ENCODE assay signal across 1 cellular context in genomic region chr10:100370976-100371706, GRCh38.
TF ChIP-seq lines count a peak whose summit lies in the region.

No MANE protein-coding gene starts in this region.

TF ChIP-seq in HepG2, 621 proteins besides CTCF, POLR2A, EP300 and RAD21 (continued from another document and continues in another):
- TF ChIP-seq, protein P1, sequence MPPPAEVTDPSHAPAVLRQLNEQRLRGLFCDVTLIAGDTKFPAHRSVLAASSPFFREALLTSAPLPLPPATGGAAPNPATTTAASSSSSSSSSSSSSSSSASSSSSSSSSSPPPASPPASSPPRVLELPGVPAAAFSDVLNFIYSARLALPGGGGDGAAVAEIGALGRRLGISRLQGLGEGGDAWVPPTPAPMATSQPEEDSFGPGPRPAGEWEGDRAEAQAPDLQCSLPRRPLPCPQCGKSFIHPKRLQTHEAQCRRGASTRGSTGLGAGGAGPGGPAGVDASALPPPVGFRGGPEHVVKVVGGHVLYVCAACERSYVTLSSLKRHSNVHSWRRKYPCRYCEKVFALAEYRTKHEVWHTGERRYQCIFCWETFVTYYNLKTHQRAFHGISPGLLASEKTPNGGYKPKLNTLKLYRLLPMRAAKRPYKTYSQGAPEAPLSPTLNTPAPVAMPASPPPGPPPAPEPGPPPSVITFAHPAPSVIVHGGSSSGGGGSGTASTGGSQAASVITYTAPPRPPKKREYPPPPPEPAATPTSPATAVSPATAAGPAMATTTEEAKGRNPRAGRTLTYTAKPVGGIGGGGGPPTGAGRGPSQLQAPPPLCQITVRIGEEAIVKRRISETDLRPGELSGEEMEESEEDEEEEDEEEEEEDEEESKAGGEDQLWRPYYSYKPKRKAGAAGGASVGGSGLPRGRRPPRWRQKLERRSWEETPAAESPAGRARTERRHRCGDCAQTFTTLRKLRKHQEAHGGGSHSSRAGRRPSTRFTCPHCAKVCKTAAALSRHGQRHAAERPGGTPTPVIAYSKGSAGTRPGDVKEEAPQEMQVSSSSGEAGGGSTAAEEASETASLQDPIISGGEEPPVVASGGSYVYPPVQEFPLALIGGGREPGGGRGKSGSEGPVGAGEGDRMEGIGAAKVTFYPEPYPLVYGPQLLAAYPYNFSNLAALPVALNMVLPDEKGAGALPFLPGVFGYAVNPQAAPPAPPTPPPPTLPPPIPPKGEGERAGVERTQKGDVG (CRISPR knock-in tag; IDR thresholded peaks at IDR 0.05; ENCODE audit: borderline replicate concordance), result no peak
- TF ChIP-seq ARHGAP35 (CRISPR knock-in tag; IDR thresholded peaks at IDR 0.05; ENCODE audit: borderline replicate concordance), result no peak
- TF ChIP-seq, protein P2, sequence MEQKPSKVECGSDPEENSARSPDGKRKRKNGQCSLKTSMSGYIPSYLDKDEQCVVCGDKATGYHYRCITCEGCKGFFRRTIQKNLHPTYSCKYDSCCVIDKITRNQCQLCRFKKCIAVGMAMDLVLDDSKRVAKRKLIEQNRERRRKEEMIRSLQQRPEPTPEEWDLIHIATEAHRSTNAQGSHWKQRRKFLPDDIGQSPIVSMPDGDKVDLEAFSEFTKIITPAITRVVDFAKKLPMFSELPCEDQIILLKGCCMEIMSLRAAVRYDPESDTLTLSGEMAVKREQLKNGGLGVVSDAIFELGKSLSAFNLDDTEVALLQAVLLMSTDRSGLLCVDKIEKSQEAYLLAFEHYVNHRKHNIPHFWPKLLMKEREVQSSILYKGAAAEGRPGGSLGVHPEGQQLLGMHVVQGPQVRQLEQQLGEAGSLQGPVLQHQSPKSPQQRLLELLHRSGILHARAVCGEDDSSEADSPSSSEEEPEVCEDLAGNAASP (CRISPR knock-in tag; IDR thresholded peaks at IDR 0.05; ENCODE audit: borderline replicate concordance), result peak; percentile 66; the same call in 1 of the 2 replicates
- no peak for TF ChIP-seq FOXM1 (CRISPR knock-in tag; IDR thresholded peaks at IDR 0.05)
- TF ChIP-seq RARG (CRISPR knock-in tag; IDR thresholded peaks at IDR 0.05; ENCODE audit: low read depth), result no peak
- TF ChIP-seq ZNF768 (CRISPR knock-in tag; IDR thresholded peaks at IDR 0.05), result peak; percentile 59
- TF ChIP-seq ATF2 (CRISPR knock-in tag; IDR thresholded peaks at IDR 0.05), result peak; percentile 72; the same call in 1 of the 2 replicates
- peak; percentile 81 for TF ChIP-seq GATAD2A (CRISPR knock-in tag; IDR thresholded peaks at IDR 0.05)
- peak; percentile 35; the same call in 1 of the 2 replicates for TF ChIP-seq ESRRA (CRISPR knock-in tag; IDR thresholded peaks at IDR 0.05; ENCODE audit: low read depth)
- no peak for TF ChIP-seq RFX3 (CRISPR knock-in tag; IDR thresholded peaks at IDR 0.05)
- peak; percentile 67; the same call in 1 of the 2 replicates for TF ChIP-seq ZNF788 (CRISPR knock-in tag; IDR thresholded peaks at IDR 0.05; ENCODE audit: borderline replicate concordance)
- TF ChIP-seq ZNF501 (CRISPR knock-in tag; IDR thresholded peaks at IDR 0.05), result peak; percentile 88
- no peak for TF ChIP-seq DMAP1 (CRISPR knock-in tag; IDR thresholded peaks at IDR 0.05)
- TF ChIP-seq, protein P3, sequence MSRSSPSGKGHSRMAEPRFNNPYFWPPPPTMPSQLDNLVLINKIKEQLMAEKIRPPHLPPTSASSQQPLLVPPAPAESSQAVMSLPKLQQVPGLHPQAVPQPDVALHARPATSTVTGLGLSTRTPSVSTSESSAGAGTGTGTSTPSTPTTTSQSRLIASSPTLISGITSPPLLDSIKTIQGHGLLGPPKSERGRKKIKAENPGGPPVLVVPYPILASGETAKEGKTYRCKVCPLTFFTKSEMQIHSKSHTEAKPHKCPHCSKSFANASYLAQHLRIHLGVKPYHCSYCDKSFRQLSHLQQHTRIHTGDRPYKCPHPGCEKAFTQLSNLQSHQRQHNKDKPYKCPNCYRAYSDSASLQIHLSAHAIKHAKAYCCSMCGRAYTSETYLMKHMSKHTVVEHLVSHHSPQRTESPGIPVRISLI (CRISPR knock-in tag; IDR thresholded peaks at IDR 0.05; ENCODE audit: borderline replicate concordance), result no peak; the same call in 1 of the 2 replicates
- TF ChIP-seq RELA (CRISPR knock-in tag; IDR thresholded peaks at IDR 0.05), result 0 out of 2 replicates have a peak, but pooled peaks have one; percentile 39
- TF ChIP-seq, protein P4, sequence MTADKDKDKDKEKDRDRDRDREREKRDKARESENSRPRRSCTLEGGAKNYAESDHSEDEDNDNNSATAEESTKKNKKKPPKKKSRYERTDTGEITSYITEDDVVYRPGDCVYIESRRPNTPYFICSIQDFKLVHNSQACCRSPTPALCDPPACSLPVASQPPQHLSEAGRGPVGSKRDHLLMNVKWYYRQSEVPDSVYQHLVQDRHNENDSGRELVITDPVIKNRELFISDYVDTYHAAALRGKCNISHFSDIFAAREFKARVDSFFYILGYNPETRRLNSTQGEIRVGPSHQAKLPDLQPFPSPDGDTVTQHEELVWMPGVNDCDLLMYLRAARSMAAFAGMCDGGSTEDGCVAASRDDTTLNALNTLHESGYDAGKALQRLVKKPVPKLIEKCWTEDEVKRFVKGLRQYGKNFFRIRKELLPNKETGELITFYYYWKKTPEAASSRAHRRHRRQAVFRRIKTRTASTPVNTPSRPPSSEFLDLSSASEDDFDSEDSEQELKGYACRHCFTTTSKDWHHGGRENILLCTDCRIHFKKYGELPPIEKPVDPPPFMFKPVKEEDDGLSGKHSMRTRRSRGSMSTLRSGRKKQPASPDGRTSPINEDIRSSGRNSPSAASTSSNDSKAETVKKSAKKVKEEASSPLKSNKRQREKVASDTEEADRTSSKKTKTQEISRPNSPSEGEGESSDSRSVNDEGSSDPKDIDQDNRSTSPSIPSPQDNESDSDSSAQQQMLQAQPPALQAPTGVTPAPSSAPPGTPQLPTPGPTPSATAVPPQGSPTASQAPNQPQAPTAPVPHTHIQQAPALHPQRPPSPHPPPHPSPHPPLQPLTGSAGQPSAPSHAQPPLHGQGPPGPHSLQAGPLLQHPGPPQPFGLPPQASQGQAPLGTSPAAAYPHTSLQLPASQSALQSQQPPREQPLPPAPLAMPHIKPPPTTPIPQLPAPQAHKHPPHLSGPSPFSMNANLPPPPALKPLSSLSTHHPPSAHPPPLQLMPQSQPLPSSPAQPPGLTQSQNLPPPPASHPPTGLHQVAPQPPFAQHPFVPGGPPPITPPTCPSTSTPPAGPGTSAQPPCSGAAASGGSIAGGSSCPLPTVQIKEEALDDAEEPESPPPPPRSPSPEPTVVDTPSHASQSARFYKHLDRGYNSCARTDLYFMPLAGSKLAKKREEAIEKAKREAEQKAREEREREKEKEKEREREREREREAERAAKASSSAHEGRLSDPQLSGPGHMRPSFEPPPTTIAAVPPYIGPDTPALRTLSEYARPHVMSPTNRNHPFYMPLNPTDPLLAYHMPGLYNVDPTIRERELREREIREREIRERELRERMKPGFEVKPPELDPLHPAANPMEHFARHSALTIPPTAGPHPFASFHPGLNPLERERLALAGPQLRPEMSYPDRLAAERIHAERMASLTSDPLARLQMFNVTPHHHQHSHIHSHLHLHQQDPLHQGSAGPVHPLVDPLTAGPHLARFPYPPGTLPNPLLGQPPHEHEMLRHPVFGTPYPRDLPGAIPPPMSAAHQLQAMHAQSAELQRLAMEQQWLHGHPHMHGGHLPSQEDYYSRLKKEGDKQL (CRISPR knock-in tag; IDR thresholded peaks at IDR 0.05; ENCODE audit: low read depth), result peak; percentile 51; the same call in 1 of the 2 replicates
- TF ChIP-seq, protein P5, sequence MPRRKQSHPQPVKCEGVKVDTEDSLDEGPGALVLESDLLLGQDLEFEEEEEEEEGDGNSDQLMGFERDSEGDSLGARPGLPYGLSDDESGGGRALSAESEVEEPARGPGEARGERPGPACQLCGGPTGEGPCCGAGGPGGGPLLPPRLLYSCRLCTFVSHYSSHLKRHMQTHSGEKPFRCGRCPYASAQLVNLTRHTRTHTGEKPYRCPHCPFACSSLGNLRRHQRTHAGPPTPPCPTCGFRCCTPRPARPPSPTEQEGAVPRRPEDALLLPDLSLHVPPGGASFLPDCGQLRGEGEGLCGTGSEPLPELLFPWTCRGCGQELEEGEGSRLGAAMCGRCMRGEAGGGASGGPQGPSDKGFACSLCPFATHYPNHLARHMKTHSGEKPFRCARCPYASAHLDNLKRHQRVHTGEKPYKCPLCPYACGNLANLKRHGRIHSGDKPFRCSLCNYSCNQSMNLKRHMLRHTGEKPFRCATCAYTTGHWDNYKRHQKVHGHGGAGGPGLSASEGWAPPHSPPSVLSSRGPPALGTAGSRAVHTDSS (CRISPR knock-in tag; conservative IDR thresholded peaks at IDR 0.05), result no peak
- TF ChIP-seq AKAP8 (CRISPR knock-in tag; IDR thresholded peaks at IDR 0.05), result no peak
- peak; percentile 49; the same call in 1 of the 2 replicates for TF ChIP-seq ZMYM4 (CRISPR knock-in tag; IDR thresholded peaks at IDR 0.05)
- TF ChIP-seq MXI1 (IDR thresholded peaks at IDR 0.05; ENCODE audit: borderline replicate concordance, low read depth, low read length), result peak; percentile 2; the same call in 1 of the 3 replicates
- TF ChIP-seq POGZ (CRISPR knock-in tag; IDR thresholded peaks at IDR 0.05), result no peak
- TF ChIP-seq, protein P6, sequence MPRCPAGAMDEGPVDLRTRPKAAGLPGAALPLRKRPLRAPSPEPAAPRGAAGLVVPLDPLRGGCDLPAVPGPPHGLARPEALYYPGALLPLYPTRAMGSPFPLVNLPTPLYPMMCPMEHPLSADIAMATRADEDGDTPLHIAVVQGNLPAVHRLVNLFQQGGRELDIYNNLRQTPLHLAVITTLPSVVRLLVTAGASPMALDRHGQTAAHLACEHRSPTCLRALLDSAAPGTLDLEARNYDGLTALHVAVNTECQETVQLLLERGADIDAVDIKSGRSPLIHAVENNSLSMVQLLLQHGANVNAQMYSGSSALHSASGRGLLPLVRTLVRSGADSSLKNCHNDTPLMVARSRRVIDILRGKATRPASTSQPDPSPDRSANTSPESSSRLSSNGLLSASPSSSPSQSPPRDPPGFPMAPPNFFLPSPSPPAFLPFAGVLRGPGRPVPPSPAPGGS (CRISPR knock-in tag; IDR thresholded peaks at IDR 0.05), result no peak
- 0 out of 2 replicates have a peak, but pooled peaks have one; percentile 44 for TF ChIP-seq MEIS2 (CRISPR knock-in tag; IDR thresholded peaks at IDR 0.05)
- no peak for TF ChIP-seq IRX3 (CRISPR knock-in tag; IDR thresholded peaks at IDR 0.05; ENCODE audit: borderline replicate concordance, low read depth)
- TF ChIP-seq PPARG (CRISPR knock-in tag; conservative IDR thresholded peaks at IDR 0.05), result peak; percentile 75
- TF ChIP-seq MYC (CRISPR knock-in tag; IDR thresholded peaks at IDR 0.05; ENCODE audit: borderline replicate concordance), result peak; percentile 70; the same call in 1 of the 2 replicates
- no peak for TF ChIP-seq FOXA1 (IDR thresholded peaks at IDR 0.05)
- no peak for TF ChIP-seq FOXA1 (CRISPR knock-in tag; IDR thresholded peaks at IDR 0.05)
- TF ChIP-seq ZNF205 (CRISPR knock-in tag; IDR thresholded peaks at IDR 0.05), result peak; percentile 97
- peak; percentile 62; the same call in 1 of the 2 replicates for TF ChIP-seq ELF3 (CRISPR knock-in tag; IDR thresholded peaks at IDR 0.05)
- TF ChIP-seq SYNCRIP (IDR thresholded peaks at IDR 0.05; ENCODE audit: insufficient read depth, low read depth, low read length), result no peak
- TF ChIP-seq, protein P7, sequence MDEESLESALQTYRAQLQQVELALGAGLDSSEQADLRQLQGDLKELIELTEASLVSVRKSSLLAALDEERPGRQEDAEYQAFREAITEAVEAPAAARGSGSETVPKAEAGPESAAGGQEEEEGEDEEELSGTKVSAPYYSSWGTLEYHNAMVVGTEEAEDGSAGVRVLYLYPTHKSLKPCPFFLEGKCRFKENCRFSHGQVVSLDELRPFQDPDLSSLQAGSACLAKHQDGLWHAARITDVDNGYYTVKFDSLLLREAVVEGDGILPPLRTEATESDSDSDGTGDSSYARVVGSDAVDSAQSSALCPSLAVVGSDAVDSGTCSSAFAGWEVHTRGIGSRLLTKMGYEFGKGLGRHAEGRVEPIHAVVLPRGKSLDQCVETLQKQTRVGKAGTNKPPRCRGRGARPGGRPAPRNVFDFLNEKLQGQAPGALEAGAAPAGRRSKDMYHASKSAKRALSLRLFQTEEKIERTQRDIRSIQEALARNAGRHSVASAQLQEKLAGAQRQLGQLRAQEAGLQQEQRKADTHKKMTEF (CRISPR knock-in tag; IDR thresholded peaks at IDR 0.05), result peak; percentile 69; the same call in 1 of the 2 replicates
- TF ChIP-seq KLF11 (CRISPR knock-in tag; IDR thresholded peaks at IDR 0.05), result no peak
- peak; percentile 27; the same call in 1 of the 2 replicates for TF ChIP-seq SKIL (CRISPR knock-in tag; IDR thresholded peaks at IDR 0.05; ENCODE audit: borderline replicate concordance)
